In the genomic region with DNA sequence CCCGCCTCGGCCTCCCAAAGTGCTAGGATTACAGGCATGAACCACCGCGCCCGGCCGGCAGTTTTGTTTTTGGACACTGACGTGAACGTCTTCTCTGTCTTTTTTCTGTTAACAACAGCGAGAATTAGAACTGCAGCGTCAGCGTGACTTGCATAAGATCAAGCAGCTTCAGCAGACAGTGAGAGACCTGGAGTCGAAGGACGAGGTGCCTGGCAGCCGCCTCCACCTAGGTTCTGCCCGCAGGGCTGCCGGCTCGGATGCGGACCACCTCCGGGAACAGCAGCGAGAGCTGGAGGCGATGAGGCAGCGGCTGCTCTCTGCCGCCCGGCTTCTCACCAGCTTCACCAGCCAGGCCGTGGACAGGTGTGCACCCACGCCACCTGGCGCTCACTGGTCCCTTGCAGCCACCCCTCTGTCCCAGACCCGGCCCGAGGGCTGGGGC, we compare ENCODE assay signal across 25 cellular contexts. TPM values are rescaled to one million over a fixed set of nuclear protein-coding genes. Genes with fewer than 3 reads are reported as not detected.
DNase-seq lines count a peak whose midpoint lies in the region; ATAC-seq, FAIRE-seq and TF ChIP-seq lines count a peak whose summit lies in the region.
"Had no signal": no experiment of that assay in that cellular context is flagged by ENCODE, and none has a peak within 500 bp of the region (broad histone marks: within the 10 kb centered on the region; RNA-seq: fewer than 3 reads in every experiment).

No MANE protein-coding gene starts in this region.

- no peak overlapping the region for H2AFZ ChIP-seq in H1 (ENCODE audit: low read length)
- H2AFZ ChIP-seq: GM23248 had no signal

- no peak overlapping the region for H3K27ac ChIP-seq in H1 (ENCODE audit: low read depth, low read length)
- H3K27ac ChIP-seq: BLaER1 treated with 17β-estradiol and CSF1 and Interleukin-3, amounts not matched to agents 10 nM and 100 nM; GM23248; RWPE1 had no signal

- H2BK12ac ChIP-seq in H1 (ENCODE audit: low read depth, low read length) = no peak overlapping the region

- H3K79me2 ChIP-seq in H1 (ENCODE audit: control insufficient read depth in 1 of 2, insufficient read depth in 2 of 2, low read length in 2 of 2) = no peaks in the 10 kb centered on the region

- H3K36me3 ChIP-seq in H1 (ENCODE audit: control insufficient read depth in 2 of 4, insufficient read depth in 4 of 4, low read length in 3 of 4) = peaks cover 11 to 43% (median 34%) of the 10 kb centered on the region in 4 experiments

- no peak overlapping the region for H2BK20ac ChIP-seq in H1 (ENCODE audit: low read length)

- no peak overlapping the region for H3K4ac ChIP-seq in H1 (replicated peaks; ENCODE audit: insufficient read length, low read depth, low read length)

- no peak for FAIRE-seq in H1 (lab: Jason Lieb, UNC)
- FAIRE-seq: GM18507 had no signal

- no peak for TF ChIP-seq EP300 in H1 (IDR thresholded peaks at IDR 0.05; ENCODE audit: borderline replicate concordance in 1 of 2, low read depth in 2 of 2, low read length in 2 of 2)

- H3K23me2 ChIP-seq in H1 (ENCODE audit: low read depth, low read length) = no peaks in the 10 kb centered on the region

- H3K9me3 Mint-ChIP-seq in WTC11 = no peaks in the 10 kb centered on the region

- H2BK120ac ChIP-seq in H1 (replicated peaks; ENCODE audit: low read depth, low read length) = no peak overlapping the region

- no peaks in the 10 kb centered on the region for H3K9me3 ChIP-seq in H1 (ENCODE audit: insufficient read depth in 2 of 2, low read depth in 1 of 2, low read length in 1 of 2)
- H3K9me3 ChIP-seq: BLaER1 treated with 17β-estradiol and CSF1 and Interleukin-3, amounts not matched to agents 10 nM and 100 nM; SK-N-SH had no signal

- TF ChIP-seq CTCF in WTC11 (IDR thresholded peaks at IDR 0.05) (no peak), H1 (IDR thresholded peaks at IDR 0.05; ENCODE audit: control extremely low read depth in 1 of 3, insufficient read depth in 1 of 3, low read depth in 1 of 3, low read length in 3 of 3) (peak in 1 of 3 experiments; percentile 32; a peak in 1 of 4 replicates)

- intact Hi-C loops in Right ventricle myocardium inferior (cut with DNase I) = no loop called here
- intact Hi-C loops in cardiac septum (cut with DNase I) = no loop called here

- POLR2A ChIA-PET in WTC11 (lab: Charles Lee) = no interaction called here
- POLR2A ChIA-PET in H1 (lab: Charles Lee; ENCODE audit: partially characterized antibody) = no interaction called here

- no peak overlapping the region for H4K8ac ChIP-seq in H1 (ENCODE audit: extremely low read depth, insufficient read depth, low read length)

- H3K79me1 ChIP-seq in H1 (ENCODE audit: low read depth, low read length) = peaks cover 2% of the 10 kb centered on the region; the same call in 1 of the 2 replicates

- H3K9ac ChIP-seq in H1 (replicated peaks in 1 of 4; ENCODE audit: extremely low read depth in 1 of 4, low read depth in 3 of 4, low read length in 3 of 4) = no peak overlapping the region
- H3K9ac ChIP-seq: BLaER1 treated with 17β-estradiol and CSF1 and Interleukin-3, amounts not matched to agents 10 nM and 100 nM; GM23248; SK-N-SH had no signal

- no peak overlapping the region for H4K5ac ChIP-seq in H1 (ENCODE audit: insufficient read length, low read depth, low read length)

- no peaks in the 10 kb centered on the region for H3K27me3 ChIP-seq in H1 (replicated peaks in 1 of 4; ENCODE audit: control insufficient read depth in 3 of 4, extremely low read depth in 1 of 4, insufficient read depth in 3 of 4, low read length in 3 of 4)
- H3K27me3 ChIP-seq: BLaER1 treated with 17β-estradiol and CSF1 and Interleukin-3, amounts not matched to agents 10 nM and 100 nM had no signal

- no peak for ATAC-seq in Right ventricle myocardium inferior
- ATAC-seq in WTC11 = peak; percentile 69

- H3K36me3 Mint-ChIP-seq in WTC11 = peaks cover 65% of the 10 kb centered on the region

- no peak overlapping the region for H3K14ac ChIP-seq in H1 (ENCODE audit: insufficient read length)

- CTCF ChIA-PET in WTC11 (lab: Charles Lee) (interaction anchor here (0.7 kb wide), 1 partner anchor 25 kb away, joined by 3 read pairs; no protein-coding TSS in a partner anchor), H1 (lab: Charles Lee; ENCODE audit: partially characterized antibody) (interaction anchor here (0.6 to 2.0 kb wide), 3 partner anchors 11 to 106 kb away, joined by 3 to 6 read pairs (median 4); no protein-coding TSS in a partner anchor)

- peak; percentile 20 to 32; a peak in 2 of 4 replicates for TF ChIP-seq RAD21 in H1 (IDR thresholded peaks at IDR 0.05 in 1 of 2, conservative IDR thresholded peaks at IDR 0.05 in 1 of 2; ENCODE audit: low read depth in 2 of 2, low read length in 2 of 2)

- H2BK15ac ChIP-seq in H1 (ENCODE audit: low read length) = no peak overlapping the region

- no peak overlapping the region for H2AK5ac ChIP-seq in H1 (ENCODE audit: low read depth, low read length)

- no peak overlapping the region for H3K23ac ChIP-seq in H1 (ENCODE audit: insufficient read length)

- H3K18ac ChIP-seq in H1 (ENCODE audit: extremely low read depth, low read length) = no peak overlapping the region

- H4K91ac ChIP-seq in H1 (replicated peaks; ENCODE audit: insufficient read length, low read length) = no peak overlapping the region

- H3K27ac Mint-ChIP-seq in WTC11 = no peak overlapping the region

- 89% methylated on average over 29 of the region's 29 CpGs; no CpG with 5 or more reads in 1 of the 2 experiments for WGBS in H1 (ENCODE audit: extremely low coverage in 1 of 2, insufficient coverage in 1 of 2, insufficient read length in 1 of 2, insufficient replicate concordance in 2 of 2, low coverage in 1 of 2, low lambda C conversion rate in 2 of 2, missing lambda C conversion rate in 1 of 2), 2 experiments

- no peak overlapping the region for H3K4me3 ChIP-seq in H1 (ENCODE audit: extremely low read depth in 1 of 4, insufficient read depth in 2 of 4, low read depth in 3 of 4, low read length in 4 of 4)
- H3K4me3 ChIP-seq: BLaER1 treated with 17β-estradiol and CSF1 and Interleukin-3, amounts not matched to agents 10 nM and 100 nM; GM23248 had no signal

- H3K4me1 Mint-ChIP-seq in WTC11 = no peaks in the 10 kb centered on the region

- no peak overlapping the region for H2BK5ac ChIP-seq in H1 (ENCODE audit: low read depth, low read length)

- H3K4me2 ChIP-seq in H1 (ENCODE audit: insufficient read depth in 1 of 2, low read depth in 2 of 2, low read length in 2 of 2) = no peak overlapping the region
- H3K4me2 ChIP-seq: SK-N-SH had no signal

- DNase-seq in Right ventricle myocardium inferior (ENCODE audit: missing footprints) (peak; percentile 48), cardiac septum (ENCODE audit: low spot score) (no peak), WTC11 (ENCODE audit: low spot score) (no peak), H1 (ENCODE audit: low read depth in 1 of 2, low spot score in 2 of 2) (no peak), ureter (ENCODE audit: low spot score) (no peak), NCI-H2029 (lab: John Stamatoyannopoulos, UW) (no peak), NCI-H146 treated with DMSO at 0.1 percent for 48 hours (lab: John Stamatoyannopoulos, UW; ENCODE audit: unreplicated experiment) (no peak)
- DNase-seq: 8988T; DMS53; GDM1; GM23248; KBM-7; MM.1S; NCI-H1048; NCI-H1436; NCI-H1930; NCI-H226; NCI-H510A treated with DMSO at 0.1 percent for 48 hours; NCI-H748 treated with DMSO at 0.1 percent for 48 hours; NK-92 treated with Interleukin-12 subunit alpha and Interleukin-12 subunit beta, amount 100 ng/mL, for 24 hours; SIG-M5; SK-N-SH had no signal

- peaks cover 2 to 6% of the 10 kb centered on the region in 2 experiments for H4K20me1 ChIP-seq in H1 (replicated peaks in 1 of 2; ENCODE audit: control insufficient read depth in 1 of 2, insufficient read depth in 2 of 2, low read length in 2 of 2)

- H3K56ac ChIP-seq in H1 (replicated peaks; ENCODE audit: insufficient read length, low read depth, low read length) = no peak overlapping the region

- H3K27me3 Mint-ChIP-seq in WTC11 (ENCODE audit: low read depth) = no peaks in the 10 kb centered on the region

- no peak overlapping the region for H3K4me3 Mint-ChIP-seq in WTC11

- no peak for TF ChIP-seq POLR2A in H1 (IDR thresholded peaks at IDR 0.05; ENCODE audit: control extremely low read depth in 1 of 2, low read depth in 2 of 2, low read length in 2 of 2)

- no peaks in the 10 kb centered on the region; a peak in 1 of 7 replicates for H3K4me1 ChIP-seq in H1 (replicated peaks in 1 of 4; ENCODE audit: control insufficient read depth in 3 of 4, insufficient read depth in 4 of 4, low read length in 3 of 4)

TF ChIP-seq in H1, 55 proteins besides CTCF, POLR2A, EP300 and RAD21 (continues in another document):
- TF ChIP-seq TAF7 (optimal IDR thresholded peaks at IDR 0.05; ENCODE audit: borderline replicate concordance, low read depth, low read length) = no peak
- TF ChIP-seq GTF2F1 (IDR thresholded peaks at IDR 0.05; ENCODE audit: borderline replicate concordance, low read depth, low read length) = no peak
- TF ChIP-seq ZNF274 (IDR thresholded peaks at IDR 0.05; ENCODE audit: borderline replicate concordance, extremely low read depth, low read length) = no peak
- no peak for TF ChIP-seq SIX5 (IDR thresholded peaks at IDR 0.05; ENCODE audit: low read depth, low read length)
- TF ChIP-seq BCL11A (IDR thresholded peaks at IDR 0.05; ENCODE audit: low read depth in 2 of 2, low read length in 2 of 2) = no peak
- no peak for TF ChIP-seq PHF8 (conservative IDR thresholded peaks at IDR 0.05; ENCODE audit: low read depth, low read length)
- TF ChIP-seq KDM5A (IDR thresholded peaks at IDR 0.05; ENCODE audit: low read length) = no peak
- no peak for TF ChIP-seq POLR2AphosphoS5 (IDR thresholded peaks at IDR 0.05; ENCODE audit: low read depth, low read length)
- no peak for TF ChIP-seq CTBP2 (IDR thresholded peaks at IDR 0.05; ENCODE audit: borderline replicate concordance, insufficient read depth, insufficient read length, low read length)

RNA-seq across cellular contexts. Expression of gene DIP2A, which starts 22.9 kb away (rescaled TPM):
- total RNA-seq in Right ventricle myocardium inferior = 23.9 TPM
- 38.9 TPM for total RNA-seq in cardiac septum
- 36.7 to 39.4 TPM (median 38.8 TPM) in 3 replicates for total RNA-seq in WTC11 (2021)
- total RNA-seq in H1 (2021; fragmentation: NEBNext Ultra II Directional; extraction: Animal tissue kit (Norgen Biotek cat#: 25700)) = 24.4 and 27.1 TPM in 2 replicates
- polyA plus RNA-seq in H1 (2011; rRNA removed) = 16.0 and 23.2 TPM in 2 replicates
- polyA plus RNA-seq in H1 (2011; cell fraction: cytosol; rRNA removed) = 26.8 TPM
- polyA plus RNA-seq in H1 (2011; cell fraction: nucleus; rRNA removed) = 86.2 TPM
- polyA plus RNA-seq in H1 (2012, experiment 1 of 2) = 17.7 to 23.0 TPM (median 21.3 TPM) in 4 replicates
- 5.8 TPM for polyA plus RNA-seq in H1 (2012, experiment 2 of 2)
- polyA plus RNA-seq in H1 (2013, experiment 1 of 2) = 11.7 TPM
- polyA plus RNA-seq in H1 (2013, experiment 2 of 2) = 10.8 TPM
- 35.7 and 43.9 TPM in 2 replicates for polyA minus RNA-seq in H1 (2011; rRNA and poly(A)+ RNA removed)
- 31.7 TPM for polyA minus RNA-seq in H1 (2011; cell fraction: cytosol; rRNA and poly(A)+ RNA removed)
- 62.1 TPM for polyA minus RNA-seq in H1 (2011; cell fraction: nucleus; rRNA and poly(A)+ RNA removed)
- total RNA-seq in ureter = 52.9 TPM
